Comparison of ENCODE assay signal across 22 cellular contexts in genomic region chr16:975313-975690, GRCh38. TPM values are rescaled to one million over a fixed set of nuclear protein-coding genes. Genes with fewer than 3 reads are reported as not detected.
"Had no signal": no experiment of that assay in that cellular context is flagged by ENCODE, and none has a peak within 500 bp of the region (broad histone marks: within the 10 kb centered on the region; RNA-seq: fewer than 3 reads in every experiment).

No MANE protein-coding gene starts in this region.

- DNase-seq: activated CD4-positive, alpha-beta T cell treated with anti-CD3 and anti-CD28 coated beads, Interleukin-2, amount 10 ng/mL, durations not matched to agents 24 days and 14 days; activated CD4-positive, CD25-positive, alpha-beta regulatory T cell; activated CD8-positive, alpha-beta memory T cell treated with anti-CD3 and anti-CD28 coated beads, Interleukin-2, amount 50 U/mL, for 48 hours; activated CD8-positive, alpha-beta T cell treated with anti-CD3 and anti-CD28 coated beads, Interleukin-2, amount 10 ng/mL, durations not matched to agents 7 days and 5 days; activated gamma-delta T cell; activated T-cell treated with anti-CD3 and anti-CD28 coated beads, Interleukin-2, amount 50 U/mL, for 72 hours; amniotic stem cell; endodermal cell; islet precursor cell; left ventricle myocardium superior; mesenchymal stem cell; natural killer cell; stimulated activated CD4-positive, alpha-beta T cell treated with anti-CD3 and anti-CD28 coated beads, Interleukin-4, amount 100 ng/mL, for 4 hours; stimulated activated CD8-positive, alpha-beta memory T cell treated with anti-CD3 and anti-CD28 coated beads, Interleukin-4, amount 100 ng/mL, for 48 hours; stimulated activated naive CD4-positive, alpha-beta T cell treated with Interleukin-2 at 50 U/mL for 16 hours; testis had no signal

- H3K4me2 ChIP-seq: smooth muscle cell had no signal

- H3K9me3 Mint-ChIP-seq: activated CD4-positive, alpha-beta T cell treated with anti-CD3 and anti-CD28 coated beads, Interleukin-2, amount 10 ng/mL, durations not matched to agents 24 days and 14 days; activated T-cell treated with anti-CD3 and anti-CD28 coated beads, Interleukin-2, amount 50 U/mL, for 72 hours; natural killer cell; T-helper 2 cell treated with Interferon-gamma antibody and Interleukin-4, amounts not matched to agents 5 μg/mL and 100 μg/mL, for 36 hours had no signal

- H3K36me3 Mint-ChIP-seq: activated naive CD8-positive, alpha-beta T cell; natural killer cell had no signal

- H3K4me1 Mint-ChIP-seq: endodermal cell had no signal

- H3K9me3 ChIP-seq: testis had no signal

- ATAC-seq: activated CD8-positive, alpha-beta T cell treated with anti-CD3 and anti-CD28 coated beads, Interleukin-2, amount 10 ng/mL, durations not matched to agents 7 days and 5 days; activated T-cell treated with anti-CD3 and anti-CD28 coated beads, Interleukin-2, amount 50 U/mL, for 72 hours; left ventricle myocardium superior; natural killer cell; right cardiac atrium had no signal

- H3K27ac ChIP-seq: testis had no signal

- H3K27ac Mint-ChIP-seq: activated CD4-positive, alpha-beta T cell treated with anti-CD3 and anti-CD28 coated beads, Interleukin-2, amount 10 ng/mL, durations not matched to agents 24 days and 14 days; activated CD8-positive, alpha-beta T cell treated with anti-CD3 and anti-CD28 coated beads, Interleukin-2, amount 10 ng/mL, durations not matched to agents 7 days and 5 days; activated naive CD8-positive, alpha-beta T cell; activated T-cell treated with anti-CD3 and anti-CD28 coated beads, Interleukin-2, amount 50 U/mL, for 72 hours; endodermal cell; natural killer cell; progenitor cell of endocrine pancreas; T-helper 2 cell treated with Interferon-gamma antibody and Interleukin-4, amounts not matched to agents 5 μg/mL and 100 μg/mL, for 36 hours had no signal

- H3K4me3 ChIP-seq: smooth muscle cell, testis had no signal

- H3K27me3 ChIP-seq: testis had no signal

- H3K4me3 Mint-ChIP-seq: activated CD4-positive, alpha-beta T cell treated with anti-CD3 and anti-CD28 coated beads, Interleukin-2, amount 10 ng/mL, durations not matched to agents 24 days and 14 days; activated CD8-positive, alpha-beta T cell treated with anti-CD3 and anti-CD28 coated beads, Interleukin-2, amount 10 ng/mL, durations not matched to agents 7 days and 5 days; activated naive CD8-positive, alpha-beta T cell; activated T-cell treated with anti-CD3 and anti-CD28 coated beads, Interleukin-2, amount 50 U/mL, for 72 hours; endodermal cell; natural killer cell; T-helper 2 cell treated with Interferon-gamma antibody and Interleukin-4, amounts not matched to agents 5 μg/mL and 100 μg/mL, for 36 hours had no signal

- H3K27me3 Mint-ChIP-seq: activated naive CD8-positive, alpha-beta T cell had no signal

RNA-seq across cellular contexts. Expression of gene SOX8, which starts 6.3 kb away (rescaled TPM):
- total RNA-seq: activated CD8-positive, alpha-beta T cell treated with anti-CD3 and anti-CD28 coated beads, Interleukin-2, amount 10 ng/mL, durations not matched to agents 7 days and 5 days; epithelial cell of proximal tubule; natural killer cell had no signal
